20 cellular contexts compared by ENCODE assay signal in the genomic region with DNA sequence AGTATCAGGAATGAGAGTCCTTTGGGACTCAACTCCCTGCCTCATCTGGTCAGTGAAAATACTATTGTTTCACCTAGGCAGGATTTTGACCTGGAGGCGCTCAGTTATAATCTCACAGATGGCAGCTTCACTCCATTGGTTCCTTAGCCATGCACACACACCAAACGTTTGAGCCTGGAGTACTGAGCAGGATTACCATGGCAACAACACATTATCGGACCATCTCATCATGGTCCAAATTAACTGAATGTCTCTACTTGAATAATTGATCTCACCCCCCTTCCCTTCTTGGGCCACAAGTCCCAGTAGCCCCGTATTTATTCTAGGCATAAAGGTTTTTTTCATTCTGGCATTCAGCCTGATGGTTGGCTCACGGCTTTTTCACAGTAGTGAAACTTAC.
"Had no signal": no experiment of that assay in that cellular context is flagged by ENCODE, and none has a peak within 500 bp of the region (broad histone marks: within the 10 kb centered on the region; RNA-seq: fewer than 3 reads in every experiment).

No MANE protein-coding gene starts in this region.

- DNase-seq: cortex of kidney; dorsolateral prefrontal cortex; effector CD8-positive, alpha-beta T cell; foreskin melanocyte; heart left ventricle; hippocampal formation; left colon; mesendoderm; naive thymus-derived CD8-positive, alpha-beta T cell; nucleus accumbens; ovary; spleen; stimulated activated CD4-positive, alpha-beta T cell treated with anti-CD3 and anti-CD28 coated beads, Interleukin-15, amount 100 ng/mL, for 24 hours; stimulated activated CD4-positive, alpha-beta T cell treated with anti-CD3 and anti-CD28 coated beads, Interleukin-1b, Interleukin-23, amount 100 ng/mL, for 48 hours; stimulated activated CD4-positive, alpha-beta T cell treated with anti-CD3 and anti-CD28 coated beads, Interleukin-4, amount 100 ng/mL, for 24 hours; tibial artery; upper lobe of left lung; uterus had no signal

- H3K27me3 Mint-ChIP-seq: stimulated activated memory B cell treated with anti-CD40 and anti-IgM and Interleukin-4, amounts not matched to agents 10 μg/mL and 1 μg/mL and 100 μg/mL, for 72 hours; stimulated activated naive CD8-positive, alpha-beta T cell treated with anti-CD3 and anti-CD28 coated beads, Interleukin-15, Interleukin-2, amounts not matched to agents 100 ng/mL and 50 ng/mL, for 24 hours had no signal

- H3K36me3 Mint-ChIP-seq: stimulated activated memory B cell treated with anti-CD40 and anti-IgM and Interleukin-4, amounts not matched to agents 10 μg/mL and 1 μg/mL and 100 μg/mL, for 72 hours had no signal

- H3K4me1 Mint-ChIP-seq: naive thymus-derived CD8-positive, alpha-beta T cell; stimulated activated memory B cell treated with anti-CD40 and anti-IgM and Interleukin-4, amounts not matched to agents 10 μg/mL and 1 μg/mL and 100 μg/mL, for 72 hours had no signal

- H3K27ac Mint-ChIP-seq: naive thymus-derived CD8-positive, alpha-beta T cell; stimulated activated memory B cell treated with anti-CD40 and anti-IgM and Interleukin-4, amounts not matched to agents 10 μg/mL and 1 μg/mL and 100 μg/mL, for 72 hours; stimulated activated naive CD8-positive, alpha-beta T cell treated with anti-CD3 and anti-CD28 coated beads, Interleukin-15, Interleukin-2, amounts not matched to agents 100 ng/mL and 50 ng/mL, for 24 hours had no signal

- H3K4me3 Mint-ChIP-seq: naive thymus-derived CD8-positive, alpha-beta T cell; stimulated activated memory B cell treated with anti-CD40 and anti-IgM and Interleukin-4, amounts not matched to agents 10 μg/mL and 1 μg/mL and 100 μg/mL, for 72 hours; stimulated activated naive CD8-positive, alpha-beta T cell treated with anti-CD3 and anti-CD28 coated beads, Interleukin-15, Interleukin-2, amounts not matched to agents 100 ng/mL and 50 ng/mL, for 24 hours had no signal
